In genomic region chr11:8101421-8101820, GRCh38 we compare ENCODE assay signal across 20 cellular contexts.
"Had no signal": no experiment of that assay in that cellular context is flagged by ENCODE, and none has a peak within 500 bp of the region (broad histone marks: within the 10 kb centered on the region; RNA-seq: fewer than 3 reads in every experiment).

No MANE protein-coding gene starts in this region.

- H3K27me3 Mint-ChIP-seq: naive thymus-derived CD4-positive, alpha-beta T cell; progenitor cell of endocrine pancreas had no signal

- H3K9me3 ChIP-seq: body of pancreas, vagina had no signal

- H3K27ac ChIP-seq: body of pancreas, cardiac muscle cell, neural progenitor cell, SK-N-MC, vagina, VCaP had no signal

- H3K27me3 ChIP-seq: body of pancreas, cardiac muscle cell, neural progenitor cell, vagina had no signal

- H3K36me3 ChIP-seq: neural progenitor cell had no signal

- H3K4me3 Mint-ChIP-seq: naive thymus-derived CD4-positive, alpha-beta T cell; neural progenitor cell had no signal

- H3K4me1 ChIP-seq: body of pancreas, neural progenitor cell, vagina had no signal

- H3K27ac Mint-ChIP-seq: neural progenitor cell, progenitor cell of endocrine pancreas had no signal

- H3K9me3 Mint-ChIP-seq: naive thymus-derived CD4-positive, alpha-beta T cell; neural progenitor cell had no signal

- DNase-seq: activated CD4-positive, alpha-beta T cell treated with anti-CD3 and anti-CD28 coated beads for 1 hour; activated CD4-positive, alpha-beta T cell treated with anti-CD3 and anti-CD28 coated beads, Interleukin-2, amount 50 U/mL, for 1 hour; activated naive CD4-positive, alpha-beta T cell treated with anti-CD3 and anti-CD28 coated beads, Interleukin-2, amount 50 U/mL, for 16 hours; activated T-cell treated with anti-CD3 and anti-CD28 coated beads, Interleukin-2, amount 50 U/mL, for 48 hours; anterior cingulate cortex; body of pancreas; dermis blood vessel endothelial cell; effector CD8-positive, alpha-beta T cell; mesenchymal stem cell; retina; stimulated activated CD4-positive, alpha-beta T cell treated with anti-CD3 and anti-CD28 coated beads, Interleukin-1b, Interleukin-23, amount 100 ng/mL, for 48 hours; SW 1271; trophoblast cell had no signal

- H3K4me1 Mint-ChIP-seq: naive thymus-derived CD4-positive, alpha-beta T cell; neural progenitor cell had no signal

- H3K4me3 ChIP-seq: body of pancreas, cardiac muscle cell, neural progenitor cell, SK-N-MC, vagina had no signal
